In the genomic region with DNA sequence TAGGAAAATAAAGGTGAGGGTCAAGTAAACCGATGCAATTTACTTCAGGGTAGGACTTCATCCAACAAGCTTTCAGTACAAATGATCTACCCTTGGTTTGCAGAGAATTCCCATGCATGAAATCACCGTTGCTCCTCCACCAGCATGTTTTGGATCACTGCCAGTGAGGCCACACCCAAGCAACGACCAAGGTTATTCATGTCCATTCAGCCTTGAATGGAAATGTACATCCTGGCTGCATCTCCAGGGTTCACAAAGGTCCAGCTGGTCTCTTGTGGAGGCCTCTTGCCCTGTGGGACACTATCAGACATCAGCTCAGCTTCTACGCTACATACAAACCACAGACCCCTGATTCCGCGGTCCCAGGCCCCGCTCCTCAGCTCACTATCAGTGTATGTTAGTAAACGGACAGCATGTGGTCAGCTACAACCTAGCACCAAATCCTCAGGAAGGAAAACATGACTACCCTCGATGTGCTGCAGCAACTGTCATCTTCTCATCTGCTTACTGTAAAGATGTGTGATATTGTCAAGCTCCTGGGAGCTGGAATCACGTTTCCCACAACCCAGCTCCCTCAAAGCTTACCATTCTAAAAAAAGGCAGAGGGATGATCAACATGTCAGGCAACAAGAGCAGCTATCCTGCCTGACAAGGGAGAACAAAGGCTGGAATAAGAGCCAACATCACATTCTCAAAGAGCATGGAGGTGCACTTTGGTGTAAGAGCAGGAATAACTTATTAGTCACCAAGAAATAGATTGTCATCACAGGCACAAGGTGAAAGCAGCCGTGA, we compare ENCODE assay signal across 1 cellular context.
TF ChIP-seq lines count a peak whose summit lies in the region.

No MANE protein-coding gene starts in this region.

TF ChIP-seq in SK-N-SH, 30 proteins besides CTCF, POLR2A, EP300 and RAD21 (continued from another document):
- TF ChIP-seq, protein P1, sequence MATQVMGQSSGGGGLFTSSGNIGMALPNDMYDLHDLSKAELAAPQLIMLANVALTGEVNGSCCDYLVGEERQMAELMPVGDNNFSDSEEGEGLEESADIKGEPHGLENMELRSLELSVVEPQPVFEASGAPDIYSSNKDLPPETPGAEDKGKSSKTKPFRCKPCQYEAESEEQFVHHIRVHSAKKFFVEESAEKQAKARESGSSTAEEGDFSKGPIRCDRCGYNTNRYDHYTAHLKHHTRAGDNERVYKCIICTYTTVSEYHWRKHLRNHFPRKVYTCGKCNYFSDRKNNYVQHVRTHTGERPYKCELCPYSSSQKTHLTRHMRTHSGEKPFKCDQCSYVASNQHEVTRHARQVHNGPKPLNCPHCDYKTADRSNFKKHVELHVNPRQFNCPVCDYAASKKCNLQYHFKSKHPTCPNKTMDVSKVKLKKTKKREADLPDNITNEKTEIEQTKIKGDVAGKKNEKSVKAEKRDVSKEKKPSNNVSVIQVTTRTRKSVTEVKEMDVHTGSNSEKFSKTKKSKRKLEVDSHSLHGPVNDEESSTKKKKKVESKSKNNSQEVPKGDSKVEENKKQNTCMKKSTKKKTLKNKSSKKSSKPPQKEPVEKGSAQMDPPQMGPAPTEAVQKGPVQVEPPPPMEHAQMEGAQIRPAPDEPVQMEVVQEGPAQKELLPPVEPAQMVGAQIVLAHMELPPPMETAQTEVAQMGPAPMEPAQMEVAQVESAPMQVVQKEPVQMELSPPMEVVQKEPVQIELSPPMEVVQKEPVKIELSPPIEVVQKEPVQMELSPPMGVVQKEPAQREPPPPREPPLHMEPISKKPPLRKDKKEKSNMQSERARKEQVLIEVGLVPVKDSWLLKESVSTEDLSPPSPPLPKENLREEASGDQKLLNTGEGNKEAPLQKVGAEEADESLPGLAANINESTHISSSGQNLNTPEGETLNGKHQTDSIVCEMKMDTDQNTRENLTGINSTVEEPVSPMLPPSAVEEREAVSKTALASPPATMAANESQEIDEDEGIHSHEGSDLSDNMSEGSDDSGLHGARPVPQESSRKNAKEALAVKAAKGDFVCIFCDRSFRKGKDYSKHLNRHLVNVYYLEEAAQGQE (IDR thresholded peaks at IDR 0.05; ENCODE audit: low read depth, low read length) = no peak
- TF ChIP-seq CHD2 (IDR thresholded peaks at IDR 0.05; ENCODE audit: low read length, partially characterized antibody) = no peak
- TF ChIP-seq, protein P2, sequence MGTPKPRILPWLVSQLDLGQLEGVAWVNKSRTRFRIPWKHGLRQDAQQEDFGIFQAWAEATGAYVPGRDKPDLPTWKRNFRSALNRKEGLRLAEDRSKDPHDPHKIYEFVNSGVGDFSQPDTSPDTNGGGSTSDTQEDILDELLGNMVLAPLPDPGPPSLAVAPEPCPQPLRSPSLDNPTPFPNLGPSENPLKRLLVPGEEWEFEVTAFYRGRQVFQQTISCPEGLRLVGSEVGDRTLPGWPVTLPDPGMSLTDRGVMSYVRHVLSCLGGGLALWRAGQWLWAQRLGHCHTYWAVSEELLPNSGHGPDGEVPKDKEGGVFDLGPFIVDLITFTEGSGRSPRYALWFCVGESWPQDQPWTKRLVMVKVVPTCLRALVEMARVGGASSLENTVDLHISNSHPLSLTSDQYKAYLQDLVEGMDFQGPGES (IDR thresholded peaks at IDR 0.05; ENCODE audit: low read depth, low read length) = no peak
